In the genomic region with DNA sequence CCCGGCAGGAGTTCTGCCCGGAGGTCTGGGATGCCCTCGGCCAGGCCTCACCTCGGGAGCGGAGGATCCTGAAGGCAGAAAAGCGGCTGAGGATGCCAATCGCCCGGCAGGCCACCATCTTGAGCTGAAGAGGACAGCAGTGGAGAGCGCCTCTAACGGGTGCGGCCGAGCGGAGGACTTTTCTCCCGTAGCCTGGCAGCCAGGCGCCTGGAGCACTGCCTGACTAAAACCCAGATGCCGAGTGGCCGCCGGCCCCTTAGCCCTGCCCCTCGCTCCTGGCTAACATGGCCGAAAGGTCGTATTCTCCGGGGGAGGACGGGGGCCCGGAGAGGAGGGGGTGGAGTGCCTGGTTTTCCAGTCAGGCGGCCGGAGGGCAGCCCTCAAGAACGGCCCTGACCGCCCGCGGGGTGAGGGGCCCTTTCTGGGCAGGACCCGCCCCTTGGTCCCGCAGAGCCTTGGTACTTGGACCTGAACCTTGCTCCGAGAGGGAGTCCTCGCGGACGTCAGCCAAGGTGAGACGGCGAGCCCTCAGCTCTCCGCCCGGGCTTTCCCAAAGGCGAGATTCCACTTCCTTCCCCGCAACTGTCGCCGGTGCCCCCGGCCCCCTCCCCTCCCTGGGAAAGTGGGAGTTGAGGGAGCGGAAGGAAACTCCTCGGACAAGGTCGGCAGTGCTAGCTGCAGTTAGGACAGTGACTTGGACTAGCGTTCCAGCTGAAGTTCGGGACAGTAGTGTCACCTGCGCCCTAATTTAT, we compare ENCODE assay signal across 8 cellular contexts. TPM values are rescaled to one million over a fixed set of nuclear protein-coding genes. Genes with fewer than 3 reads are reported as not detected.
A peak's percentile ranks its signal among the peaks of the same experiment; 100 is the strongest.
DNase-seq lines count a peak whose midpoint lies in the region; ATAC-seq and TF ChIP-seq lines count a peak whose summit lies in the region.

A gene (minus strand): TSS at position 154 of the 752 bp plus-strand sequence. CDS start 36 bp downstream, at position 118.
A gene (plus strand): TSS at position 461 of the 752 bp plus-strand sequence. CDS start 9,316 bp downstream, outside the sequence.

- peak; percentile 91 for DNase-seq in DMS114 treated with DMSO at 0.1 percent for 48 hours (lab: John Stamatoyannopoulos, UW; ENCODE audit: unreplicated experiment)
- DNase-seq in HuH-7.5 (ENCODE audit: low spot score) = peak; percentile 61
- DNase-seq in OCI-M2 (lab: John Stamatoyannopoulos, UW; ENCODE audit: unreplicated experiment) = peak; percentile 17
- DNase-seq in activated T-cell treated with anti-CD3 and anti-CD28 coated beads for 4 hours = peak; percentile 72
- DNase-seq in epithelial cell of proximal tubule (ENCODE audit: low read depth) = peak; percentile 39
- peak; percentile 87 for DNase-seq in stimulated activated CD8-positive, alpha-beta memory T cell treated with anti-CD3 and anti-CD28 coated beads, Interleukin-4, amount 100 ng/mL, for 48 hours

- H3K4me3 ChIP-seq in epithelial cell of proximal tubule (ENCODE audit: low read depth, low read length) = peak within 1 kb of the TSS; percentile 93
- H3K4me3 ChIP-seq in mucosa of rectum (ENCODE audit: low read length in 2 of 2) = peak within 1 kb of the TSS; percentile 99

- peak within 1 kb of the TSS; percentile 81 to 97 for H3K9ac ChIP-seq in mucosa of rectum (ENCODE audit: low read depth in 1 of 2, low read length in 2 of 2)

- no peaks in the 10 kb centered on the region for H3K9me3 ChIP-seq in mucosa of rectum (ENCODE audit: control insufficient read depth in 2 of 2, low read length in 2 of 2)

- H3K27ac ChIP-seq in mucosa of rectum (ENCODE audit: low read depth in 2 of 2, low read length in 2 of 2) = peak within 1 kb of the TSS; percentile 96 to 98

- H3K27me3 ChIP-seq in mucosa of rectum (ENCODE audit: control insufficient read depth in 2 of 2, insufficient read depth in 2 of 2, low read length in 2 of 2) = no peaks in the 10 kb centered on the region

- peak; percentile 64 for ATAC-seq in GM21515 (IDR thresholded peaks at IDR 0.05; ENCODE audit: unreplicated experiment)

- peaks cover 0 to 2% of the 10 kb centered on the region in 2 donors for H3K36me3 ChIP-seq in mucosa of rectum (ENCODE audit: control insufficient read depth in 2 of 2, insufficient read depth in 2 of 2, low read length in 2 of 2)

- no peak for TF ChIP-seq CTCF in epithelial cell of proximal tubule (conservative IDR thresholded peaks at IDR 0.05; ENCODE audit: low read depth, low read length)

- peaks cover 10 to 27% of the 10 kb centered on the region in 2 donors for H3K4me1 ChIP-seq in mucosa of rectum (ENCODE audit: control insufficient read depth in 2 of 2, insufficient read depth in 2 of 2, low read length in 2 of 2)

RNA-seq across cellular contexts. Expression of the first gene that starts in this region (rescaled TPM):
- total RNA-seq in epithelial cell of proximal tubule = 89.0 and 105 TPM in 2 replicates

RNA-seq across cellular contexts. Expression of the second gene that starts in this region (rescaled TPM):
- total RNA-seq in epithelial cell of proximal tubule = 71.1 and 77.8 TPM in 2 replicates

Comparison
In these comparisons a context has a peak if more than half of its experiments do, and no peak if none do; other contexts are left out.
1. Peak in every context shown above with its lines: DNase-seq, ATAC-seq, H3K4me3 ChIP-seq and H3K27ac ChIP-seq.
2. DNase-seq: peak in every context shown above with its lines; median percentile 91 in DMS114 treated with DMSO at 0.1 percent for 48 hours; 87 in stimulated activated CD8-positive, alpha-beta memory T cell treated with anti-CD3 and anti-CD28 coated beads, Interleukin-4, amount 100 ng/mL, for 48 hours; 72 in activated T-cell treated with anti-CD3 and anti-CD28 coated beads for 4 hours; 61 in HuH-7.5; 39 in epithelial cell of proximal tubule; 17 in OCI-M2.